Comparison of ENCODE assay signal across 14 cellular contexts in genomic region chrX:17549005-17549685, GRCh38.
A peak's percentile ranks its signal among the peaks of the same experiment; 100 is the strongest.
DNase-seq lines count a peak whose midpoint lies in the region; ATAC-seq lines count a peak whose summit lies in the region.
"Had no signal": no experiment of that assay in that cellular context is flagged by ENCODE, and none has a peak within 500 bp of the region (broad histone marks: within the 10 kb centered on the region; RNA-seq: fewer than 3 reads in every experiment).

No MANE protein-coding gene starts in this region.

- H3K36me3 Mint-ChIP-seq in activated T-cell treated with anti-CD3 and anti-CD28 coated beads, Interleukin-2, amount 50 U/mL, for 72 hours (ENCODE audit: insufficient read depth in 2 of 2), result no peaks in the 10 kb centered on the region

- DNase-seq in activated T-cell treated with anti-CD3 and anti-CD28 coated beads, Interleukin-2, amount 50 U/mL, for 72 hours, result peak in 1 of 2 donors; percentile 7
- no peak for DNase-seq in activated T-cell treated with anti-CD3 and anti-CD28 coated beads, Interleukin-2, amount 50 U/mL, for 48 hours
- peak; percentile 38 for DNase-seq in NCI-H510A (lab: John Stamatoyannopoulos, UW)
- DNase-seq in stimulated activated naive CD8-positive, alpha-beta T cell treated with anti-CD3 and anti-CD28 coated beads, Interleukin-15, amount 100 ng/mL, for 72 hours, result peak in 1 of 2 donors; percentile 27
- no peak for DNase-seq in NCI-H524 treated with DMSO at 0.1 percent for 48 hours (lab: John Stamatoyannopoulos, UW)
- DNase-seq: activated T-cell treated with anti-CD3 and anti-CD28 coated beads, Interleukin-2, amount 50 U/mL, for 24 hours; mesendoderm; NCI-H2029 treated with DMSO at 0.1 percent for 48 hours; upper lobe of left lung had no signal

- peak overlapping the region; percentile 36 to 38 for H3K4me3 Mint-ChIP-seq in activated T-cell treated with anti-CD3 and anti-CD28 coated beads, Interleukin-2, amount 50 U/mL, for 72 hours
- H3K4me3 Mint-ChIP-seq in stimulated activated naive CD8-positive, alpha-beta T cell treated with anti-CD3 and anti-CD28 coated beads, Interleukin-15, amount 100 ng/mL, for 72 hours, result peak overlapping the region; percentile 68 to 76
- H3K4me3 Mint-ChIP-seq: activated T-cell treated with anti-CD3 and anti-CD28 coated beads, Interleukin-2, amount 50 U/mL, for 24 hours had no signal

- H3K9ac ChIP-seq in iPS-18a (ENCODE audit: low read length), result no peak overlapping the region

- H3K9me3 Mint-ChIP-seq in activated T-cell treated with anti-CD3 and anti-CD28 coated beads, Interleukin-2, amount 50 U/mL, for 72 hours, result no peaks in the 10 kb centered on the region
- H3K9me3 Mint-ChIP-seq in stimulated activated naive CD8-positive, alpha-beta T cell treated with anti-CD3 and anti-CD28 coated beads, Interleukin-15, amount 100 ng/mL, for 72 hours, result no peaks in the 10 kb centered on the region
- H3K9me3 Mint-ChIP-seq: activated T-cell treated with anti-CD3 and anti-CD28 coated beads, Interleukin-2, amount 50 U/mL, for 24 hours had no signal

- no peaks in the 10 kb centered on the region for H3K27me3 ChIP-seq in iPS-18a (ENCODE audit: control insufficient read depth, insufficient read depth, low read length)
- H3K27me3 ChIP-seq: upper lobe of left lung had no signal

- ATAC-seq in activated T-cell treated with anti-CD3 and anti-CD28 coated beads, Interleukin-2, amount 50 U/mL, for 72 hours (replicated peaks in 1 of 2), result peak; percentile 38 to 51
- ATAC-seq in stimulated activated naive CD8-positive, alpha-beta T cell treated with anti-CD3 and anti-CD28 coated beads, Interleukin-15, amount 100 ng/mL, for 72 hours, result peak; percentile 73
- ATAC-seq in GM19328 (IDR thresholded peaks at IDR 0.05; ENCODE audit: unreplicated experiment) (no peak), HG03439 (IDR thresholded peaks at IDR 0.05; ENCODE audit: unreplicated experiment) (no peak)

- no peak overlapping the region for H3K27ac Mint-ChIP-seq in activated T-cell treated with anti-CD3 and anti-CD28 coated beads, Interleukin-2, amount 50 U/mL, for 72 hours
- peak overlapping the region; percentile 69 to 87 for H3K27ac Mint-ChIP-seq in stimulated activated naive CD8-positive, alpha-beta T cell treated with anti-CD3 and anti-CD28 coated beads, Interleukin-15, amount 100 ng/mL, for 72 hours
- H3K27ac Mint-ChIP-seq: activated T-cell treated with anti-CD3 and anti-CD28 coated beads, Interleukin-2, amount 50 U/mL, for 24 hours had no signal

- H3K4me1 ChIP-seq in iPS-18a (ENCODE audit: control insufficient read depth, low read depth, low read length), result peaks cover 48% of the 10 kb centered on the region
- H3K4me1 ChIP-seq: prostate gland, upper lobe of left lung had no signal

- peaks cover 18% of the 10 kb centered on the region for H3K27me3 Mint-ChIP-seq in activated T-cell treated with anti-CD3 and anti-CD28 coated beads, Interleukin-2, amount 50 U/mL, for 72 hours (ENCODE audit: low read depth)
- H3K27me3 Mint-ChIP-seq in stimulated activated naive CD8-positive, alpha-beta T cell treated with anti-CD3 and anti-CD28 coated beads, Interleukin-15, amount 100 ng/mL, for 72 hours, result no peaks in the 10 kb centered on the region

- H3K36me3 ChIP-seq in iPS-18a (ENCODE audit: control insufficient read depth, low read depth, low read length), result no peaks in the 10 kb centered on the region
- H3K36me3 ChIP-seq: prostate gland, upper lobe of left lung had no signal

- H3K9me3 ChIP-seq in iPS-18a (ENCODE audit: control insufficient read depth, low read depth, low read length), result no peaks in the 10 kb centered on the region
- H3K9me3 ChIP-seq: prostate gland, upper lobe of left lung had no signal

- H3K4me3 ChIP-seq in iPS-18a (ENCODE audit: low read length), result peak overlapping the region; percentile 31
- H3K4me3 ChIP-seq: prostate gland, upper lobe of left lung had no signal

- no peak overlapping the region for H3K27ac ChIP-seq in iPS-18a (ENCODE audit: low read length)
- H3K27ac ChIP-seq: prostate gland, upper lobe of left lung, VCaP had no signal

- H3K4me1 Mint-ChIP-seq in activated T-cell treated with anti-CD3 and anti-CD28 coated beads, Interleukin-2, amount 50 U/mL, for 72 hours (ENCODE audit: low read depth), result peaks cover 36% of the 10 kb centered on the region
- H3K4me1 Mint-ChIP-seq in stimulated activated naive CD8-positive, alpha-beta T cell treated with anti-CD3 and anti-CD28 coated beads, Interleukin-15, amount 100 ng/mL, for 72 hours, result peaks cover 84% of the 10 kb centered on the region

Comparison
In these comparisons a context has a peak if more than half of its experiments do, and no peak if none do; other contexts are left out.
1. ATAC-seq: peak in activated T-cell treated with anti-CD3 and anti-CD28 coated beads, Interleukin-2, amount 50 U/mL, for 72 hours (2 of 2) and stimulated activated naive CD8-positive, alpha-beta T cell treated with anti-CD3 and anti-CD28 coated beads, Interleukin-15, amount 100 ng/mL, for 72 hours (single experiment); none in GM19328 (single experiment) and HG03439 (single experiment).